In genomic region chr13:34019870-34020269, GRCh38 we compare ENCODE assay signal across 24 cellular contexts.
DNase-seq lines count a peak whose midpoint lies in the region; ATAC-seq, FAIRE-seq and TF ChIP-seq lines count a peak whose summit lies in the region.
"Had no signal": no experiment of that assay in that cellular context is flagged by ENCODE, and none has a peak within 500 bp of the region (broad histone marks: within the 10 kb centered on the region; RNA-seq: fewer than 3 reads in every experiment).

No MANE protein-coding gene starts in this region.

- H3K27me3 Mint-ChIP-seq in astrocyte (ENCODE audit: low read depth, unreplicated experiment): no peaks in the 10 kb centered on the region
- H3K27me3 Mint-ChIP-seq: T-cell had no signal

- H3K4me3 Mint-ChIP-seq in astrocyte (ENCODE audit: unreplicated experiment): peak overlapping the region; percentile 48
- H3K4me3 Mint-ChIP-seq: immature natural killer cell, memory B cell, T-cell had no signal

- H3K27ac Mint-ChIP-seq in astrocyte (ENCODE audit: unreplicated experiment): peak overlapping the region; percentile 2
- H3K27ac Mint-ChIP-seq: immature natural killer cell, memory B cell, T-cell had no signal

- no peaks in the 10 kb centered on the region for H3K27me3 ChIP-seq in GM23248 (replicated peaks; ENCODE audit: insufficient read depth)
- no peaks in the 10 kb centered on the region for H3K27me3 ChIP-seq in astrocyte (ENCODE audit: insufficient read depth, low read length)
- H3K27me3 ChIP-seq in HepG2 (ENCODE audit: control insufficient read depth in 1 of 2, insufficient read depth in 2 of 2, low read length in 2 of 2): no peaks in the 10 kb centered on the region
- no peaks in the 10 kb centered on the region for H3K27me3 ChIP-seq in small intestine (ENCODE audit: control insufficient read depth in 2 of 2, insufficient read depth in 2 of 2, low read length in 2 of 2)
- H3K27me3 ChIP-seq in SJCRH30: no peaks in the 10 kb centered on the region
- H3K27me3 ChIP-seq: heart left ventricle had no signal

- no peaks in the 10 kb centered on the region for H3K79me2 ChIP-seq in GM23248 (ENCODE audit: insufficient read depth)
- H3K79me2 ChIP-seq in astrocyte (ENCODE audit: insufficient read depth, low read length): no peaks in the 10 kb centered on the region
- no peaks in the 10 kb centered on the region for H3K79me2 ChIP-seq in HepG2 (ENCODE audit: insufficient read depth, low read length)

- CTCF ChIA-PET in HepG2 (lab: Yijun Ruan, JAX; ENCODE audit: low intra/inter-chr PET ratio, low total read pairs): no interaction called here

- H3K9me2 ChIP-seq in GM23248 (ENCODE audit: insufficient read depth): no peaks in the 10 kb centered on the region

- ATAC-seq in HepG2: peak; percentile 100
- ATAC-seq: heart left ventricle, psoas muscle, T-cell had no signal

- TF ChIP-seq EP300 in HepG2 (IDR thresholded peaks at IDR 0.05; ENCODE audit: low read depth in 2 of 2, low read length in 2 of 2) (peak; percentile 68 to 93; a peak in 2 of 4 replicates), HepG2 (CRISPR knock-in tag; IDR thresholded peaks at IDR 0.05; ENCODE audit: borderline replicate concordance) (peak; percentile 77; the same call in 1 of the 2 replicates)

- TF ChIP-seq RAD21 in HepG2 (CRISPR knock-in tag; IDR thresholded peaks at IDR 0.05): no peak; the same call in 1 of the 2 replicates

- in situ Hi-C loops in GM23248 (cut with MboI): no loop called here
- in situ Hi-C loops in HepG2 (cut with HindIII; ENCODE audit: extremely low pct_ligation_motif_present, low pct_unique_long_range_greater_than_20kb): no loop called here

- no peak overlapping the region for H3K4me3 ChIP-seq in GM23248
- no peak overlapping the region for H3K4me3 ChIP-seq in astrocyte (ENCODE audit: insufficient read depth, low read depth, low read length)
- H3K4me3 ChIP-seq in HepG2 (replicated peaks in 1 of 3; ENCODE audit: insufficient read depth in 1 of 3, low read depth in 2 of 3, low read length in 3 of 3): peak overlapping the region in 2 of 3 experiments; percentile 18 to 35; a peak in 4 of 6 replicates
- H3K4me3 ChIP-seq in small intestine (ENCODE audit: low read depth in 1 of 2, low read length in 2 of 2): no peak overlapping the region
- no peak overlapping the region for H3K4me3 ChIP-seq in SJCRH30
- H3K4me3 ChIP-seq: heart left ventricle, psoas muscle had no signal

- H3K9ac ChIP-seq in GM23248 (no peak overlapping the region), astrocyte (ENCODE audit: low read length) (no peak overlapping the region), HepG2 (ENCODE audit: insufficient read depth, low read depth, low read length) (peak overlapping the region; percentile 73)
- H3K9ac ChIP-seq: KMS-11 had no signal

- H2AFZ ChIP-seq in GM23248 (0 out of 2 replicates have a peak overlapping the region, but pooled peaks have one; percentile 12), astrocyte (ENCODE audit: low read depth, low read length) (no peak overlapping the region), HepG2 (ENCODE audit: low read length) (no peak overlapping the region)

- POLR2A ChIA-PET in HepG2 (lab: Yijun Ruan, JAX): interaction anchor here (0.7 to 1.8 kb wide), 5 partner anchors 8 to 377 kb away, joined by 3 to 16 read pairs (median 10); no protein-coding TSS in a partner anchor

- no peak for FAIRE-seq in astrocyte (lab: Jason Lieb, UNC)
- peak; percentile 88 for FAIRE-seq in HepG2 (lab: Jason Lieb, UNC)
- no peak for FAIRE-seq in small intestine (lab: Jason Lieb, UNC)
- FAIRE-seq: GM18507 had no signal

- DNase-seq in GM23248 (no peak), astrocyte (ENCODE audit: low read depth) (no peak), HepG2 (ENCODE audit: low spot score) (peak; percentile 99), small intestine (peak; percentile 81), SJCRH30 (no peak), NCI-H748 (lab: John Stamatoyannopoulos, UW; ENCODE audit: unreplicated experiment) (no peak)
- no peak for DNase-seq in activated CD4-positive, alpha-beta T cell treated with anti-CD3 and anti-CD28 coated beads for 1 hour
- DNase-seq: activated CD4-positive, alpha-beta T cell treated with anti-CD3 and anti-CD28 coated beads, Interleukin-2, amount 50 U/mL, for 1 hour; activated CD8-positive, alpha-beta memory T cell treated with anti-CD3 and anti-CD28 coated beads, Interleukin-2, amount 50 U/mL, for 4 hours; activated gamma-delta T cell; caudate nucleus; effector CD8-positive, alpha-beta T cell; heart left ventricle; immature natural killer cell; NCI-H2107; psoas muscle; Right ventricle myocardium superior; stimulated activated CD4-positive, alpha-beta T cell treated with anti-CD3 and anti-CD28 coated beads, Interleukin-12 subunit alpha, Interleukin-12 subunit beta, amount 100 ng/mL, for 4 hours; stimulated activated CD8-positive, alpha-beta memory T cell treated with anti-CD3 and anti-CD28 coated beads, Interleukin-4, amount 100 ng/mL, for 48 hours; substantia nigra; T-cell had no signal

- BruUV-seq in HepG2 (replicated peaks; lab: Mats Ljungman, UMichigan): no TSS peak

- H3K9me3 Mint-ChIP-seq in astrocyte (ENCODE audit: unreplicated experiment): peaks cover 7% of the 10 kb centered on the region

- no peak overlapping the region for H3K27ac ChIP-seq in GM23248
- no peak overlapping the region for H3K27ac ChIP-seq in astrocyte (ENCODE audit: low read depth, low read length)
- peak overlapping the region; percentile 95 for H3K27ac ChIP-seq in HepG2 (ENCODE audit: extremely low read length, insufficient read depth, low read length)
- no peak overlapping the region for H3K27ac ChIP-seq in small intestine (ENCODE audit: low read depth in 1 of 2, low read length in 1 of 2)
- H3K27ac ChIP-seq in SJCRH30: no peak overlapping the region
- H3K27ac ChIP-seq: heart left ventricle, KMS-11, psoas muscle had no signal

- H4K20me1 ChIP-seq in GM23248 (ENCODE audit: insufficient read depth) (no peaks in the 10 kb centered on the region), astrocyte (ENCODE audit: insufficient read depth, low read length) (no peaks in the 10 kb centered on the region), HepG2 (ENCODE audit: insufficient read depth, low read length) (no peaks in the 10 kb centered on the region)

- TF ChIP-seq CTCF in astrocyte (IDR thresholded peaks at IDR 0.05; ENCODE audit: insufficient read depth, low read depth, low read length) (no peak), HepG2 (CRISPR knock-in tag; IDR thresholded peaks at IDR 0.05) (no peak)

- H3K4me1 Mint-ChIP-seq in astrocyte (ENCODE audit: low read depth, unreplicated experiment): peaks cover 9% of the 10 kb centered on the region
- H3K4me1 Mint-ChIP-seq: immature natural killer cell, memory B cell, T-cell had no signal

- peak in 1 of 2 experiments; percentile 19; a peak in 1 of 4 replicates for TF ChIP-seq POLR2A in HepG2 (IDR thresholded peaks at IDR 0.05; ENCODE audit: insufficient read depth in 1 of 2, low read depth in 2 of 2, low read length in 2 of 2)

- H3K36me3 ChIP-seq in GM23248 (ENCODE audit: low read depth): no peaks in the 10 kb centered on the region
- H3K36me3 ChIP-seq in astrocyte (ENCODE audit: insufficient read depth, low read length): no peaks in the 10 kb centered on the region
- no peaks in the 10 kb centered on the region for H3K36me3 ChIP-seq in HepG2 (replicated peaks in 1 of 2; ENCODE audit: control insufficient read depth in 1 of 2, insufficient read depth in 2 of 2, low read length in 2 of 2)
- no peaks in the 10 kb centered on the region for H3K36me3 ChIP-seq in small intestine (ENCODE audit: control insufficient read depth in 2 of 2, insufficient read depth in 2 of 2, low read length in 2 of 2)
- no peaks in the 10 kb centered on the region for H3K36me3 ChIP-seq in SJCRH30
- H3K36me3 ChIP-seq: heart left ventricle had no signal

- H3K4me2 ChIP-seq in GM23248 (ENCODE audit: unreplicated experiment) (no peak overlapping the region), astrocyte (ENCODE audit: low read length) (peak overlapping the region; percentile 15), HepG2 (ENCODE audit: low read depth, low read length) (peak overlapping the region; percentile 77)
- H3K4me2 ChIP-seq: KMS-11 had no signal

- peaks cover 3% of the 10 kb centered on the region for H3K36me3 Mint-ChIP-seq in astrocyte (ENCODE audit: low read depth, unreplicated experiment)
- H3K36me3 Mint-ChIP-seq: immature natural killer cell, memory B cell, T-cell had no signal

- H3K9me3 ChIP-seq in GM23248 (ENCODE audit: low read depth) (peaks cover 4% of the 10 kb centered on the region), astrocyte (ENCODE audit: insufficient read depth, low read depth, low read length) (peaks cover 4% of the 10 kb centered on the region), HepG2 (ENCODE audit: low read length) (peaks cover 13% of the 10 kb centered on the region), small intestine (ENCODE audit: control insufficient read depth, low read depth) (no peaks in the 10 kb centered on the region), SJCRH30 (replicated peaks) (no peaks in the 10 kb centered on the region; the same call in 1 of the 2 replicates)

- no peaks in the 10 kb centered on the region for H3F3A ChIP-seq in GM23248 (ENCODE audit: insufficient read depth)

- H3K4me1 ChIP-seq in GM23248 (ENCODE audit: insufficient read depth): no peaks in the 10 kb centered on the region
- H3K4me1 ChIP-seq in astrocyte (ENCODE audit: insufficient read depth, low read length): no peaks in the 10 kb centered on the region
- H3K4me1 ChIP-seq in HepG2 (ENCODE audit: insufficient read depth, low read length): peaks cover 58% of the 10 kb centered on the region
- H3K4me1 ChIP-seq in small intestine (ENCODE audit: control insufficient read depth in 2 of 2, insufficient read depth in 1 of 2, low read depth in 1 of 2, low read length in 1 of 2): no peaks in the 10 kb centered on the region
- no peaks in the 10 kb centered on the region for H3K4me1 ChIP-seq in SJCRH30
- H3K4me1 ChIP-seq: heart left ventricle, psoas muscle had no signal

- 22 to 27% methylated on average over 6 of the region's 6 CpGs for WGBS in GM23248 (ENCODE audit: low coverage in 1 of 2, low lambda C conversion rate in 2 of 2, missing lambda C conversion rate in 2 of 2), 2 experiments
- WGBS in HepG2 (ENCODE audit: low lambda C conversion rate): 2% methylated on average over 6 of the region's 6 CpGs
- WGBS in small intestine, 3 donors: 13 to 47% (median 27%) methylated on average over 6 of the region's 6 CpGs

- intact Hi-C loops in HepG2 (cut with micrococcal nuclease; ENCODE audit: unreplicated experiment): no loop called here

TF ChIP-seq in HepG2, 621 proteins besides CTCF, POLR2A, EP300 and RAD21 (continues in another document):
- peak; percentile 61 for TF ChIP-seq HOXA3 (CRISPR knock-in tag; IDR thresholded peaks at IDR 0.05)

Comparison
In these comparisons a context has a peak if more than half of its experiments do, and no peak if none do; other contexts are left out.
1. DNase-seq: peak in HepG2 (single experiment) and small intestine (single experiment); none in GM23248 (single experiment), astrocyte (single experiment), SJCRH30 (0 of 2), activated CD4-positive, alpha-beta T cell treated with anti-CD3 and anti-CD28 coated beads for 1 hour (single experiment) and NCI-H748 (single experiment).
2. H3K4me3 ChIP-seq: peak in HepG2 (2 of 3); none in GM23248 (single experiment), astrocyte (single experiment), small intestine (0 of 2) and SJCRH30 (single experiment).